Comparison of ENCODE assay signal across 8 cellular contexts in the genomic region with DNA sequence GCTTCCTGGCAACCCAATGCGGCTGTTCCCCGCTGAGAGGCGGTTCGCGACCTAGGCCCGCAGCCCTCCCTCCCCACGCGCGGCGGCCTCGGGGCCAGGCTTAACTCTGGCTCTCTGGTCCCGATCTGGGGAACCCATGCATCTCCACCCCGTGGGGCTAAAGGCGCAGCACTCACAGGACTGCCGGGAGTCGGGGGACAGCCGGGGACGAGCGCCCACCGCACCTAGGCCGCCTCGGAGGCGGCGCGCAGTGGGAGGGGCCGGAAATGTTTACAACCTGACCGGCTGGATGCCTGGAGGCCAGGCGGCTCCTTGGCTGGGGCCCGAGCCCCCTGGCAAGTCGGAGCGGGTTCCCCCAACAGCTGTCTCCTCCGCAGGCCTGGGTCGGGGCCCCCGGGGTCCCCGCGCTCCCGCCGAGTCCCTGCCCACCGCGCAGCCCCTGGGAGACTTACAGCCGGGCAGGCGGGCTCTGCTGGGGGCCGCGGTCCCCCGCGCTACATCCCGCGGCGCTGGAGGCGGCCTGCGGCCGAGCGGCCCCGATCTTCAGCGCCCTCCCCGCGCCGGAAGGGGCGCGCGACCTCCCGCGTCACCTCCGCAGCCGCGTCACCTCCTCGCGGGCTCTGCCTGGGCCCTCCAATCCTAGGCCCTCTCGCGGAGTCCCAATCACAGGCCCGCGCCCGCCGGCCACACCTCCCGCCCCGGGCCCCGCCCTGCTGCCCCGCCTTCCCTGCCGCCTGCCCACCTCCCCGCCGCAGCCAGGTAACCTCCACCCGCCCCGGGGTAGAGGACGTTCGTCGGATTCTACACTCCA. TPM values are rescaled to one million over a fixed set of nuclear protein-coding genes. Genes with fewer than 3 reads are reported as not detected.
DNase-seq lines count a peak whose midpoint lies in the region; TF ChIP-seq lines count a peak whose summit lies in the region.

A gene with protein sequence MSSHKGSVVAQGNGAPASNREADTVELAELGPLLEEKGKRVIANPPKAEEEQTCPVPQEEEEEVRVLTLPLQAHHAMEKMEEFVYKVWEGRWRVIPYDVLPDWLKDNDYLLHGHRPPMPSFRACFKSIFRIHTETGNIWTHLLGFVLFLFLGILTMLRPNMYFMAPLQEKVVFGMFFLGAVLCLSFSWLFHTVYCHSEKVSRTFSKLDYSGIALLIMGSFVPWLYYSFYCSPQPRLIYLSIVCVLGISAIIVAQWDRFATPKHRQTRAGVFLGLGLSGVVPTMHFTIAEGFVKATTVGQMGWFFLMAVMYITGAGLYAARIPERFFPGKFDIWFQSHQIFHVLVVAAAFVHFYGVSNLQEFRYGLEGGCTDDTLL (minus strand): TSS at position 580 of the 811 bp plus-strand sequence. CDS start 7,242 bp downstream, outside the sequence.

- H2BK12ac ChIP-seq in neuronal stem cell (ENCODE audit: low read length), result no peak within 1 kb of the TSS

- WGBS in neuronal stem cell (ENCODE audit: extremely low coverage in 2 of 2, insufficient read length in 2 of 2, insufficient replicate concordance in 1 of 2), 2 donors, result no CpG with 5 or more reads among the region's 86 CpGs

- no peak within 1 kb of the TSS for H3K4ac ChIP-seq in neuronal stem cell (ENCODE audit: low read length)

- peak within 1 kb of the TSS; percentile 85 for H2BK5ac ChIP-seq in neuronal stem cell (ENCODE audit: low read length)

- peaks cover 7% of the 10 kb centered on the region for H3K36me3 ChIP-seq in HAP-1 (replicated peaks)
- no peaks in the 10 kb centered on the region; the same call in 1 of the 2 replicates for H3K36me3 ChIP-seq in MM.1S (replicated peaks; ENCODE audit: insufficient read depth, low read length)
- peaks cover 6 to 17% of the 10 kb centered on the region in 2 donors for H3K36me3 ChIP-seq in neuronal stem cell (replicated peaks in 1 of 2; ENCODE audit: control insufficient read depth in 2 of 2, insufficient read depth in 2 of 2, low read length in 2 of 2)

- H4K20me1 ChIP-seq in MM.1S (ENCODE audit: insufficient read depth, low read length), result peaks cover 9% of the 10 kb centered on the region; the same call in 1 of the 2 replicates

- peaks cover 51% of the 10 kb centered on the region for H3K79me2 ChIP-seq in MM.1S (ENCODE audit: low read length)

- H2AFZ ChIP-seq in MM.1S (ENCODE audit: low read length) (peak within 1 kb of the TSS; percentile 73), neuronal stem cell (ENCODE audit: low read length) (peak within 1 kb of the TSS; percentile 88)

- H4K8ac ChIP-seq in neuronal stem cell (ENCODE audit: low read depth, low read length), result no peak within 1 kb of the TSS

- peak within 1 kb of the TSS; percentile 92 for H3K18ac ChIP-seq in neuronal stem cell (ENCODE audit: low read length)

- peak within 1 kb of the TSS; percentile 14 for H3K14ac ChIP-seq in neuronal stem cell (ENCODE audit: low read length)

- H3K4me1 ChIP-seq in HAP-1 (peaks cover 4% of the 10 kb centered on the region; the same call in 1 of the 2 replicates), MM.1S (ENCODE audit: low read length) (peaks cover 18% of the 10 kb centered on the region), neuronal stem cell (ENCODE audit: control insufficient read depth in 2 of 2, insufficient read depth in 1 of 2, low read depth in 1 of 2, low read length in 2 of 2) (peaks cover 6% of the 10 kb centered on the region in 2 donors)

- H3K4me2 ChIP-seq in MM.1S (ENCODE audit: low read depth, low read length), result peak within 1 kb of the TSS; percentile 91
- H3K4me2 ChIP-seq in neuronal stem cell (ENCODE audit: insufficient read depth, low read length, poor library complexity, severe bottlenecking), result peak within 1 kb of the TSS; percentile 89

- peaks cover 5% of the 10 kb centered on the region for H3K79me1 ChIP-seq in neuronal stem cell (ENCODE audit: low read depth, low read length)

- H3K23ac ChIP-seq in neuronal stem cell (ENCODE audit: low read depth, low read length, poor library complexity), result peak within 1 kb of the TSS; percentile 89

- H2BK120ac ChIP-seq in neuronal stem cell (ENCODE audit: low read depth, low read length), result peak within 1 kb of the TSS; percentile 77

- peak within 1 kb of the TSS; percentile 88 for H3K4me3 ChIP-seq in HAP-1
- H3K4me3 ChIP-seq in MM.1S (ENCODE audit: low read length), result peak within 1 kb of the TSS; percentile 98
- H3K4me3 ChIP-seq in neuronal stem cell (ENCODE audit: low read length in 2 of 2), result peak within 1 kb of the TSS; percentile 74 to 99

- peak within 1 kb of the TSS; percentile 70 for H2BK15ac ChIP-seq in neuronal stem cell (ENCODE audit: low read length)

- TF ChIP-seq CTCF in MM.1S (IDR thresholded peaks at IDR 0.05; ENCODE audit: low read length) (no peak), subcutaneous adipose tissue (IDR thresholded peaks at IDR 0.05; ENCODE audit: low read depth) (no peak)

- H3K9ac ChIP-seq in MM.1S (ENCODE audit: low read length) (peak within 1 kb of the TSS; percentile 94), neuronal stem cell (ENCODE audit: low read depth, low read length, poor library complexity) (peak within 1 kb of the TSS; percentile 97)

- peak within 1 kb of the TSS; percentile 43 for H2AK5ac ChIP-seq in neuronal stem cell (ENCODE audit: low read depth, low read length)

- peak within 1 kb of the TSS; percentile 79 for H3K27ac ChIP-seq in MM.1S (ENCODE audit: low read length)
- no peak within 1 kb of the TSS for H3K27ac ChIP-seq in neuronal stem cell (replicated peaks; ENCODE audit: low read length)

- H4K91ac ChIP-seq in neuronal stem cell (ENCODE audit: low read depth, low read length, poor library complexity), result no peak within 1 kb of the TSS

- in situ Hi-C loops in HAP-1 (cut with MboI; ENCODE audit: low sequenced_read_pairs), result no loop called here
- in situ Hi-C loops in SK-MEL-5 (cut with HindIII; ENCODE audit: low pct_unique_long_range_greater_than_20kb, low sequenced_read_pairs), result loop anchor here (25.0 kb wide), 1 partner anchor 221 kb away; no protein-coding TSS in a partner anchor

- H3K9me2 ChIP-seq in MM.1S (replicated peaks; ENCODE audit: insufficient read depth, low read length), result no peaks in the 10 kb centered on the region

- DNase-seq in GM03348 (ENCODE audit: low spot score), result peak; percentile 99
- DNase-seq in HAP-1 (ENCODE audit: low spot score in 2 of 2), result peak; percentile 86 to 92
- peak; percentile 96 for DNase-seq in MM.1S
- DNase-seq in SK-MEL-5 (ENCODE audit: low read depth, low spot score), result peak; percentile 85
- peak; percentile 95 for DNase-seq in activated naive CD4-positive, alpha-beta T cell treated with Interleukin-2 at 50 U/mL for 16 hours
- peak; percentile 66 for DNase-seq in foreskin melanocyte
- peak; percentile 75 for DNase-seq in neuronal stem cell (ENCODE audit: low spot score)

- H3K27me3 ChIP-seq in HAP-1 (ENCODE audit: low read depth) (no peaks in the 10 kb centered on the region), MM.1S (replicated peaks; ENCODE audit: insufficient read depth, low read length) (no peaks in the 10 kb centered on the region), neuronal stem cell (ENCODE audit: control insufficient read depth in 3 of 3, insufficient read depth in 3 of 3, low read depth in 1 of 3, low read length in 3 of 3) (no peaks in the 10 kb centered on the region)

- H3K9me3 ChIP-seq in HAP-1, result no peaks in the 10 kb centered on the region
- no peaks in the 10 kb centered on the region for H3K9me3 ChIP-seq in MM.1S (replicated peaks; ENCODE audit: insufficient read depth, low read length)
- H3K9me3 ChIP-seq in neuronal stem cell (replicated peaks in 1 of 2; ENCODE audit: control insufficient read depth in 2 of 2, insufficient read depth in 1 of 2, low read depth in 1 of 2, low read length in 2 of 2), result no peaks in the 10 kb centered on the region

- peaks cover 29% of the 10 kb centered on the region for H3F3A ChIP-seq in MM.1S (ENCODE audit: insufficient read depth, low read length)

RNA-seq across cellular contexts. Expression of the gene that starts here (rescaled TPM):
- total RNA-seq in SK-MEL-5 (2014; rRNA removed; shearing (Covaris generic)), result 251 and 265 TPM in 2 replicates
- 224 and 248 TPM in 2 replicates for polyA plus RNA-seq in SK-MEL-5 (2015; cell fraction: cytosol; rRNA removed)
- polyA plus RNA-seq in SK-MEL-5 (2015; cell fraction: nucleus; rRNA removed), result 56.6 and 70.2 TPM in 2 replicates
- polyA plus RNA-seq in neuronal stem cell (2013, experiment 1 of 2), result 68.7 TPM
- 69.3 TPM for polyA plus RNA-seq in neuronal stem cell (2013, experiment 2 of 2)
- total RNA-seq in subcutaneous adipose tissue, result 100 to 1,000 TPM in 2 of 4 donors, 10 to 100 TPM in 2; 95.8 to 124 (median 103) TPM
